In the genomic region with DNA sequence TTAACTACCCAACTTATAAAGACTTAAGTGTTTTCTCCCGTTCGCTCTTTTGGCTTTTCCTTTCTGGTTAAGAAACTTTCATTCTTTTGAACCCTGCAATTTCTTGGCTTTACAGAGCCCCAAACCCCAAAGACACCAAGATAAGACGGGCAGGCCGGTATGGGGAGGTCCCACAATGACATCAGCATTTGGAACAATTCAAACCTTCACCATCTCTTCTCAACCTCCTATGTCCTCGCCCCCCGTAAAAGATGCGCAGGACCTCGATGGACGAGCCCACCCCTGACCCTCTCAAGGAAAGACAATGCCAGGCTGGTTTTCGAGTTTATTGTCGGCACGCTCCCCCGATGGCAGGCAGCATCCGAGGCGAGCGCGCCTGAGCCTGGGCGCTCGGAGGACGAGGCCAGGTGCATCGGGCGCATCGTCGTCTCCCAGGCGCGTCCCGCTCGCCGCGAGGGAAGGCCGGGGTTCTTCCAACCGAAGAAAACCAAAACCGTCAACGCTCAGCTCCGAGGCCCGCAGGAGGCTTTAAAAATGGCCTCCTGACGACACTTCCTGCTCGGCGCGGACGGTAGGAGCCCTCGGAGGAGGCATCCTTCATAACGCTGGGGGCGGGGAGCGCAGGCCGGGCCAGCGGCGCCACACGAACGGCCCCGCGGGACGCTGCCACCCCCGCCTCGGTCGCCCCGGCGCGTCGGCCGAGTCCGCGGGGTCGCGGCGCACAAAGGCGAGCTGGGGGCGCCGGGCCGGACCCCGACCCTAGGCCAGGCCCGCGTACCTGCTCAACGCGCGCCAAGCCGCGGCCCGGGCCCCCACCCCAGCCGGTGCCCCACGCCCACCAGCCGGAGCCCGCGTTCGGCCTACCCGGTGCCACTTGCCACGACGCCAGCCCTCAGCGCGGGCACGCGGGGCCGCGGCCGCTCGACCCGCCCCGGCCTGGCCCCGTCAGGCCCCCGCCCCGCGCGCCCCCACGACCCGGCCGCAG, we compare ENCODE assay signal across 8 cellular contexts. TPM values are rescaled to one million over a fixed set of nuclear protein-coding genes. Genes with fewer than 3 reads are reported as not detected.
DNase-seq lines count a peak whose midpoint lies in the region; ATAC-seq, FAIRE-seq and TF ChIP-seq lines count a peak whose summit lies in the region.

No MANE protein-coding gene starts in this region.

- no peak for FAIRE-seq in HTR-8/SVneo (lab: Jason Lieb, UNC)

- H3K4me1 Mint-ChIP-seq in chondrocyte (ENCODE audit: low read depth) = peaks cover 15% of the 10 kb centered on the region

- peaks cover 0 to 6% (median under 1%) of the 10 kb centered on the region in 4 donors for H3K9me3 ChIP-seq in liver (ENCODE audit: control insufficient read depth in 4 of 4, low read length in 3 of 4)

- no peak for TF ChIP-seq RAD21 in liver (IDR thresholded peaks at IDR 0.05)

- peaks cover 8% of the 10 kb centered on the region for H3K9me3 Mint-ChIP-seq in chondrocyte (ENCODE audit: low read depth)

- peak overlapping the region; percentile 76 for H3K4me3 Mint-ChIP-seq in chondrocyte (ENCODE audit: unreplicated experiment)

- H3K36me3 Mint-ChIP-seq in chondrocyte (ENCODE audit: low read depth) = peaks cover 27% of the 10 kb centered on the region

- 14% methylated on average over 106 of the region's 106 CpGs for WGBS in liver

- H3K27ac Mint-ChIP-seq in chondrocyte (ENCODE audit: unreplicated experiment) = peak overlapping the region; percentile 79

- DNase-seq in DMS53 (lab: John Stamatoyannopoulos, UW) = peak; percentile 88
- peak; percentile 34 for DNase-seq in HTR-8/SVneo (ENCODE audit: insufficient read length, low spot score)
- peak; percentile 11 for DNase-seq in activated CD4-positive, CD25-positive, alpha-beta regulatory T cell treated with anti-CD3 and anti-CD28 coated beads, Interleukin-2, amount 50 U/mL, for 16 hours (ENCODE audit: low read depth, low spot score)
- no peak for DNase-seq in chondrocyte (ENCODE audit: low spot score)
- peak in 2 of 3 donors; percentile 21 to 41 for DNase-seq in stimulated activated CD4-positive, alpha-beta T cell treated with anti-CD3 and anti-CD28 coated beads, TNF-alpha, amount 100 ng/mL, for 48 hours (ENCODE audit: low read depth in 3 of 3)
- no peak for DNase-seq in RKO (ENCODE audit: low spot score)

- H3K27me3 Mint-ChIP-seq in chondrocyte (ENCODE audit: low read depth) = no peaks in the 10 kb centered on the region

- peak overlapping the region; percentile 43 to 84 (median 45) for H3K4me3 ChIP-seq in liver (ENCODE audit: low read depth in 1 of 3, low read length in 3 of 3)

- peaks cover 0 to 9% (median under 1%) of the 10 kb centered on the region in 4 donors for H3K27me3 ChIP-seq in liver (ENCODE audit: control insufficient read depth in 4 of 4, insufficient read depth in 4 of 4, low read length in 3 of 4)

- H3K4me1 ChIP-seq in liver (ENCODE audit: control insufficient read depth in 4 of 4, insufficient read depth in 4 of 4, low read length in 3 of 4) = peaks cover 2 to 13% (median 7%) of the 10 kb centered on the region in 4 donors

- H3K27ac ChIP-seq in liver (ENCODE audit: low read depth in 1 of 2, low read length in 2 of 2) = no peak overlapping the region

- H3K9ac ChIP-seq in liver (ENCODE audit: low read depth in 1 of 2, low read length in 2 of 2) = no peak overlapping the region

- TF ChIP-seq CTCF in chondrocyte (IDR thresholded peaks at IDR 0.05) (no peak), liver (IDR thresholded peaks at IDR 0.05; ENCODE audit: low read depth, low read length, missing input control) (no peak)

- peak; percentile 41 for ATAC-seq in GM21367 (IDR thresholded peaks at IDR 0.05; ENCODE audit: unreplicated experiment)

- peaks cover 0 to 7% (median 3%) of the 10 kb centered on the region in 4 donors for H3K36me3 ChIP-seq in liver (ENCODE audit: control insufficient read depth in 4 of 4, insufficient read depth in 3 of 4, low read depth in 1 of 4, low read length in 3 of 4)

TF ChIP-seq in liver, 16 proteins besides CTCF, POLR2A, EP300 and RAD21:
- TF ChIP-seq, protein P1, sequence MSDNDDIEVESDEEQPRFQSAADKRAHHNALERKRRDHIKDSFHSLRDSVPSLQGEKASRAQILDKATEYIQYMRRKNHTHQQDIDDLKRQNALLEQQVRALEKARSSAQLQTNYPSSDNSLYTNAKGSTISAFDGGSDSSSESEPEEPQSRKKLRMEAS (IDR thresholded peaks at IDR 0.05) = no peak
- no peak for TF ChIP-seq RXRA (IDR thresholded peaks at IDR 0.05)
- TF ChIP-seq YY1 (IDR thresholded peaks at IDR 0.05) = peak; percentile 66

RNA-seq across cellular contexts. Expression of gene ZNF518B, which starts 0.7 kb away (rescaled TPM):
- total RNA-seq in chondrocyte (26.6 to 35.1 TPM (median 32.9 TPM) in 3 replicates), liver (10 to 100 TPM; 10.7 to 15.0 TPM)
- 1 to 10 TPM; 1.4 to 3.1 TPM for polyA plus RNA-seq in liver

Comparison
In these comparisons a context has a peak if more than half of its experiments do, and no peak if none do; other contexts are left out.
1. DNase-seq: peak in DMS53 (single experiment), HTR-8/SVneo (single experiment), activated CD4-positive, CD25-positive, alpha-beta regulatory T cell treated with anti-CD3 and anti-CD28 coated beads, Interleukin-2, amount 50 U/mL, for 16 hours (single experiment) and stimulated activated CD4-positive, alpha-beta T cell treated with anti-CD3 and anti-CD28 coated beads, TNF-alpha, amount 100 ng/mL, for 48 hours (2 of 3); none in chondrocyte (single experiment) and RKO (single experiment).